ENCODE assay signal across 15 cellular contexts in the genomic region with DNA sequence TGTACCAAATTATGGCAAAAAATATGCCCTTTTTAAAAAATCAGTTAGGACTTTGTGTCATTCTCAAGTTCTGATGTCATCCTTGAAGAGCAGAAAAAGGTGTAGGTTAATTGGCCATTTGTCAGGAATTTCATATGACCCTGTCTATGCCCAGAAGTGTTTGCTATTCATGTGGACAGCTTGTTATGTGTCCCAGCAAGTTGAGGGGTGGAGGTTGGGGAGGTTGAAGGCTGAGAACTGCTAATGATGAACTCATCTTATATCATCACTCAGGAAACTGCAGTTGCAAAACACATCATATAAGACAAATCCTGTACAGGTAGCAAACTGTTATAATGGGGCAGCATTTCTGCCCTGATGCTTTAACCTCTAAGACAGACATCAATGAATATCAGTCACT.
DNase-seq lines count a peak whose midpoint lies in the region; ATAC-seq, FAIRE-seq and TF ChIP-seq lines count a peak whose summit lies in the region.
"Had no signal": no experiment of that assay in that cellular context is flagged by ENCODE, and none has a peak within 500 bp of the region (broad histone marks: within the 10 kb centered on the region; RNA-seq: fewer than 3 reads in every experiment).

No MANE protein-coding gene starts in this region.

- POLR2A ChIA-PET in HepG2 (lab: Yijun Ruan, JAX), result no interaction called here

- no peak for TF ChIP-seq RAD21 in HepG2 (CRISPR knock-in tag; IDR thresholded peaks at IDR 0.05)

- no peaks in the 10 kb centered on the region for H3K9me3 ChIP-seq in HepG2 (ENCODE audit: low read length)
- no peaks in the 10 kb centered on the region for H3K9me3 ChIP-seq in right lobe of liver
- H3K9me3 ChIP-seq: SK-N-SH had no signal

- no peak for TF ChIP-seq POLR2A in HepG2 (IDR thresholded peaks at IDR 0.05; ENCODE audit: insufficient read depth in 1 of 2, low read depth in 2 of 2, low read length in 2 of 2)
- no peak for TF ChIP-seq POLR2A in right lobe of liver (IDR thresholded peaks at IDR 0.05)

- H3K27me3 Mint-ChIP-seq in nephron progenitor cell (ENCODE audit: low read depth, poor library complexity), result no peaks in the 10 kb centered on the region

- CTCF ChIA-PET in HepG2 (lab: Yijun Ruan, JAX; ENCODE audit: low intra/inter-chr PET ratio, low total read pairs), result no interaction called here

- no peaks in the 10 kb centered on the region for H3K27me3 ChIP-seq in HepG2 (ENCODE audit: control insufficient read depth in 1 of 2, insufficient read depth in 2 of 2, low read length in 2 of 2)
- no peaks in the 10 kb centered on the region for H3K27me3 ChIP-seq in right lobe of liver
- H3K27me3 ChIP-seq in foreskin keratinocyte, result no peaks in the 10 kb centered on the region

- H3K36me3 ChIP-seq in HepG2 (replicated peaks in 1 of 2; ENCODE audit: control insufficient read depth in 1 of 2, insufficient read depth in 2 of 2, low read length in 2 of 2) (peaks cover 1 to 4% of the 10 kb centered on the region in 2 experiments; a peak in 2 of 5 replicates), right lobe of liver (peaks cover 0 to 8% (median 0%) of the 10 kb centered on the region in 4 donors)

- no TSS peak for BruUV-seq in HepG2 (replicated peaks; lab: Mats Ljungman, UMichigan)

- H3K27ac ChIP-seq in HepG2 (ENCODE audit: extremely low read length, insufficient read depth, low read length), result no peak overlapping the region
- no peak overlapping the region for H3K27ac ChIP-seq in right lobe of liver
- H3K27ac ChIP-seq in foreskin keratinocyte, result no peak overlapping the region
- no peak overlapping the region for H3K27ac ChIP-seq in substantia nigra (ENCODE audit: low read depth, low read length, poor library complexity, severe bottlenecking)

- H4K20me1 ChIP-seq in HepG2 (ENCODE audit: insufficient read depth, low read length), result no peaks in the 10 kb centered on the region

- intact Hi-C loops in HepG2 (cut with micrococcal nuclease; ENCODE audit: unreplicated experiment), result no loop called here
- intact Hi-C loops in right lobe of liver (cut with DNase I), result no loop called here

- H3K4me2 ChIP-seq in HepG2 (ENCODE audit: low read depth, low read length), result no peak overlapping the region
- H3K4me2 ChIP-seq: SK-N-SH had no signal

- no peak overlapping the region for H3K9ac ChIP-seq in HepG2 (ENCODE audit: insufficient read depth, low read depth, low read length)
- H3K9ac ChIP-seq: SK-N-SH had no signal

- no peak overlapping the region for H3K4me3 Mint-ChIP-seq in nephron progenitor cell

- in situ Hi-C loops in HepG2 (cut with HindIII; ENCODE audit: extremely low pct_ligation_motif_present, low pct_unique_long_range_greater_than_20kb), result loop anchor here (25.0 kb wide), 1 partner anchor 165 kb away; no protein-coding TSS in a partner anchor

- H3K9me3 Mint-ChIP-seq in nephron progenitor cell, result no peaks in the 10 kb centered on the region

- no peaks in the 10 kb centered on the region for H3K36me3 Mint-ChIP-seq in nephron progenitor cell (ENCODE audit: low read depth)

- FAIRE-seq in HepG2 (lab: Jason Lieb, UNC), result no peak
- FAIRE-seq: H1 had no signal

- H3K27ac Mint-ChIP-seq in nephron progenitor cell, result no peak overlapping the region

- H3K4me1 ChIP-seq in HepG2 (ENCODE audit: insufficient read depth, low read length) (no peaks in the 10 kb centered on the region), right lobe of liver (no peaks in the 10 kb centered on the region), foreskin keratinocyte (no peaks in the 10 kb centered on the region)

- no peaks in the 10 kb centered on the region for H3K79me2 ChIP-seq in HepG2 (ENCODE audit: insufficient read depth, low read length)

- DNase-seq in HepG2 (ENCODE audit: low spot score) (peak; percentile 2), right lobe of liver (no peak), astrocyte of the hippocampus (ENCODE audit: low read depth, low spot score) (peak; percentile 20), foreskin keratinocyte (peak; percentile 86 to 91), germinal center (ENCODE audit: low spot score) (no peak), substantia nigra (lab: John Stamatoyannopoulos, UW) (no peak), nephron progenitor cell (no peak), NAMALWA (ENCODE audit: low spot score) (no peak)
- DNase-seq: C1 segment of cervical spinal cord, NCI-H1048, NCI-H1694, NCI-H446, Right ventricle myocardium superior, SK-N-SH had no signal

- TF ChIP-seq CTCF in HepG2 (CRISPR knock-in tag; IDR thresholded peaks at IDR 0.05) (no peak), right lobe of liver (IDR thresholded peaks at IDR 0.05) (no peak), foreskin keratinocyte (conservative IDR thresholded peaks at IDR 0.05) (no peak), nephron progenitor cell (IDR thresholded peaks at IDR 0.05) (no peak)

- no peak for TF ChIP-seq EP300 in HepG2 (IDR thresholded peaks at IDR 0.05; ENCODE audit: low read depth in 2 of 2, low read length in 2 of 2)
- TF ChIP-seq EP300 in HepG2 (CRISPR knock-in tag; IDR thresholded peaks at IDR 0.05; ENCODE audit: borderline replicate concordance), result no peak

- H3K4me3 ChIP-seq in HepG2 (replicated peaks in 1 of 3; ENCODE audit: insufficient read depth in 1 of 3, low read depth in 2 of 3, low read length in 3 of 3) (no peak overlapping the region), right lobe of liver (no peak overlapping the region)

- no peak for ATAC-seq in HepG2
- ATAC-seq in right lobe of liver, result no peak
- peak; percentile 73 for ATAC-seq in foreskin keratinocyte

- peaks cover 11% of the 10 kb centered on the region for H3K4me1 Mint-ChIP-seq in nephron progenitor cell

- no peak overlapping the region for H2AFZ ChIP-seq in HepG2 (ENCODE audit: low read length)

TF ChIP-seq in HepG2, 621 proteins besides CTCF, POLR2A, EP300 and RAD21:
- TF ChIP-seq ZNF496 (CRISPR knock-in tag; IDR thresholded peaks at IDR 0.05; ENCODE audit: insufficient replicate concordance) (no peak), ZFYVE20 (CRISPR knock-in tag; IDR thresholded peaks at IDR 0.05; ENCODE audit: borderline replicate concordance, low read depth) (no peak), ZNF709 (CRISPR knock-in tag; IDR thresholded peaks at IDR 0.05) (no peak)
- TF ChIP-seq, protein P1, sequence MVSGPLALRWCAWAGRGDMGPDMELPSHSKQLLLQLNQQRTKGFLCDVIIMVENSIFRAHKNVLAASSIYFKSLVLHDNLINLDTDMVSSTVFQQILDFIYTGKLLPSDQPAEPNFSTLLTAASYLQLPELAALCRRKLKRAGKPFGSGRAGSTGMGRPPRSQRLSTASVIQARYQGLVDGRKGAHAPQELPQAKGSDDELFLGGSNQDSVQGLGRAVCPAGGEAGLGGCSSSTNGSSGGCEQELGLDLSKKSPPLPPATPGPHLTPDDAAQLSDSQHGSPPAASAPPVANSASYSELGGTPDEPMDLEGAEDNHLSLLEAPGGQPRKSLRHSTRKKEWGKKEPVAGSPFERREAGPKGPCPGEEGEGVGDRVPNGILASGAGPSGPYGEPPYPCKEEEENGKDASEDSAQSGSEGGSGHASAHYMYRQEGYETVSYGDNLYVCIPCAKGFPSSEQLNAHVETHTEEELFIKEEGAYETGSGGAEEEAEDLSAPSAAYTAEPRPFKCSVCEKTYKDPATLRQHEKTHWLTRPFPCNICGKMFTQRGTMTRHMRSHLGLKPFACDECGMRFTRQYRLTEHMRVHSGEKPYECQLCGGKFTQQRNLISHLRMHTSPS (CRISPR knock-in tag; IDR thresholded peaks at IDR 0.05; ENCODE audit: low read depth), result no peak
TF ChIP-seq in HepG2: peak in this region for 0.

Comparison
In these comparisons a context has a peak if more than half of its experiments do, and no peak if none do; other contexts are left out.
1. DNase-seq: peak in HepG2 (single experiment), astrocyte of the hippocampus (single experiment) and foreskin keratinocyte (2 of 2); none in right lobe of liver (0 of 3), germinal center (single experiment), substantia nigra (0 of 49), nephron progenitor cell (single experiment) and NAMALWA (single experiment).